Comparison of ENCODE assay signal across 10 cellular contexts in the genomic region with DNA sequence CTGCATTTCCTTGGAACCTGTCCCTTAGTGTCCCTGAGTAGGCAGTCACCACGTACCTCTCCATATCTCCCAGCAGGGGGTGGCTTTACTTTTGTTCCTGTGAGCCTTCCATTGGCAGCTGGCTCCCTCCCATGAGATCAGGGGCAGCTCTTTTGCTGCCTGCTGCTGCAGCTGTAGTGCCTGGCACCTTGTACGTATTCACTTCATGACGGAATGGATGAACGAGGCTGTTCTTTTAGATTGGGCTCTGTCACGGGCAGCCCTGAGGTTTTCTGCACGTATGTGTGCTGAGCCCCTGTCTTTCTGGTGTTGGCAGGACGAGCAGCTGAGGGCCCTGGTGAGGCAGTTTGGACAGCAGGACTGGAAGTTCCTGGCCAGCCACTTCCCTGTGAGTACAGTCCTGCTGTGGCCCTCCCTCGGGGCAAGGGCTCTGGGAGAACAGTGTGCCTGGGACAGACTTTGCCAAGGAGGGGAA. TPM values are rescaled to one million over a fixed set of nuclear protein-coding genes. Genes with fewer than 3 reads are reported as not detected.
DNase-seq lines count a peak whose midpoint lies in the region; ATAC-seq, FAIRE-seq and TF ChIP-seq lines count a peak whose summit lies in the region.
"Had no signal": no experiment of that assay in that cellular context is flagged by ENCODE, and none has a peak within 500 bp of the region (broad histone marks: within the 10 kb centered on the region; RNA-seq: fewer than 3 reads in every experiment).

No MANE protein-coding gene starts in this region.

- no peaks in the 10 kb centered on the region for H3K9me3 ChIP-seq in H1 (ENCODE audit: insufficient read depth in 2 of 2, low read depth in 1 of 2, low read length in 1 of 2)
- H3K9me3 ChIP-seq: SJSA1 had no signal

- H3K18ac ChIP-seq in H1 (ENCODE audit: extremely low read depth, low read length), result no peak overlapping the region

- no peak overlapping the region; the same call in 1 of the 2 replicates for H3K27ac ChIP-seq in H1 (ENCODE audit: low read depth, low read length)
- H3K27ac ChIP-seq: SJSA1 had no signal

- H3K23ac ChIP-seq in H1 (ENCODE audit: insufficient read length), result no peak overlapping the region

- peaks cover 19% of the 10 kb centered on the region; the same call in 1 of the 2 replicates for H3K79me1 ChIP-seq in H1 (ENCODE audit: low read depth, low read length)

- no peak overlapping the region for H2AK5ac ChIP-seq in H1 (ENCODE audit: low read depth, low read length)

- POLR2A ChIA-PET in H1 (lab: Charles Lee; ENCODE audit: partially characterized antibody), result interaction anchor here (1.2 to 4.0 kb wide), 3 partner anchors 11 to 155 kb away, joined by 4 to 15 read pairs (median 5); no protein-coding TSS in a partner anchor

- H4K8ac ChIP-seq in H1 (ENCODE audit: extremely low read depth, insufficient read depth, low read length), result no peak overlapping the region; the same call in 1 of the 2 replicates

- no peak overlapping the region for H3K4ac ChIP-seq in H1 (replicated peaks; ENCODE audit: insufficient read length, low read depth, low read length)

- H4K91ac ChIP-seq in H1 (replicated peaks; ENCODE audit: insufficient read length, low read length), result no peak overlapping the region

- H3K36me3 ChIP-seq in H1 (ENCODE audit: control insufficient read depth in 2 of 4, insufficient read depth in 4 of 4, low read length in 3 of 4), result peaks cover 11 to 33% (median 20%) of the 10 kb centered on the region in 4 experiments

- H3K56ac ChIP-seq in H1 (replicated peaks; ENCODE audit: insufficient read length, low read depth, low read length), result no peak overlapping the region

- no peak for TF ChIP-seq EP300 in H1 (IDR thresholded peaks at IDR 0.05; ENCODE audit: borderline replicate concordance in 1 of 2, low read depth in 2 of 2, low read length in 2 of 2)

- CTCF ChIA-PET in H1 (lab: Charles Lee; ENCODE audit: partially characterized antibody), result interaction anchor here (0.8 to 1.5 kb wide), 3 partner anchors 11 to 144 kb away, joined by 3 to 5 read pairs (median 3); no protein-coding TSS in a partner anchor

- H2BK20ac ChIP-seq in H1 (ENCODE audit: low read length), result no peak overlapping the region

- H3K14ac ChIP-seq in H1 (ENCODE audit: insufficient read length), result no peak overlapping the region

- peak; percentile 14 for ATAC-seq in GM21717 (IDR thresholded peaks at IDR 0.05; ENCODE audit: unreplicated experiment)

- no peak overlapping the region for H3K9ac ChIP-seq in H1 (replicated peaks in 1 of 4; ENCODE audit: extremely low read depth in 1 of 4, low read depth in 3 of 4, low read length in 3 of 4)

- H3K27me3 ChIP-seq in H1 (replicated peaks in 1 of 4; ENCODE audit: control insufficient read depth in 3 of 4, extremely low read depth in 1 of 4, insufficient read depth in 3 of 4, low read length in 3 of 4), result no peaks in the 10 kb centered on the region
- H3K27me3 ChIP-seq: SJSA1 had no signal

- no peak overlapping the region for H3K4me2 ChIP-seq in H1 (ENCODE audit: insufficient read depth in 1 of 2, low read depth in 2 of 2, low read length in 2 of 2)

- peak; percentile 37 for DNase-seq in GM13976 (ENCODE audit: low spot score)
- DNase-seq in LNCaP clone FGC (ENCODE audit: low read depth), result peak; percentile 50
- no peak for DNase-seq in H1 (ENCODE audit: low read depth in 1 of 2, low spot score in 2 of 2)
- no peak for DNase-seq in stimulated activated CD4-positive, alpha-beta T cell treated with anti-CD3 and anti-CD28 coated beads, Interleukin-2, amount 100 ng/mL, for 24 hours
- DNase-seq in urothelium cell line (ENCODE audit: low spot score), result no peak
- no peak for DNase-seq in GM10266 (ENCODE audit: extremely low spot score)
- no peak for DNase-seq in AML-193 (lab: John Stamatoyannopoulos, UW)

- H2BK15ac ChIP-seq in H1 (ENCODE audit: low read length), result no peak overlapping the region

- WGBS in H1 (ENCODE audit: extremely low coverage in 1 of 2, insufficient coverage in 1 of 2, insufficient read length in 1 of 2, insufficient replicate concordance in 2 of 2, low coverage in 1 of 2, low lambda C conversion rate in 2 of 2, missing lambda C conversion rate in 1 of 2), 2 experiments, result 87% methylated on average over 8 of the region's 8 CpGs; no CpG with 5 or more reads in 1 of the 2 experiments

- no peak overlapping the region for H2BK120ac ChIP-seq in H1 (replicated peaks; ENCODE audit: low read depth, low read length)

- H4K5ac ChIP-seq in H1 (ENCODE audit: insufficient read length, low read depth, low read length), result no peak overlapping the region

- FAIRE-seq in H1 (lab: Jason Lieb, UNC) (no peak), urothelium cell line (lab: Jason Lieb, UNC) (no peak)

- peaks cover 2 to 15% of the 10 kb centered on the region in 2 experiments for H4K20me1 ChIP-seq in H1 (replicated peaks in 1 of 2; ENCODE audit: control insufficient read depth in 1 of 2, insufficient read depth in 2 of 2, low read length in 2 of 2)

- no peak for TF ChIP-seq POLR2A in H1 (IDR thresholded peaks at IDR 0.05; ENCODE audit: control extremely low read depth in 1 of 2, low read depth in 2 of 2, low read length in 2 of 2)

- H3K4me3 ChIP-seq in LNCaP clone FGC (ENCODE audit: low read depth, low read length), result no peak overlapping the region
- H3K4me3 ChIP-seq in H1 (ENCODE audit: extremely low read depth in 1 of 4, insufficient read depth in 2 of 4, low read depth in 3 of 4, low read length in 4 of 4), result no peak overlapping the region
- H3K4me3 ChIP-seq: SJSA1 had no signal

- H3K79me2 ChIP-seq in H1 (ENCODE audit: control insufficient read depth in 1 of 2, insufficient read depth in 2 of 2, low read length in 2 of 2), result peaks cover 8 to 35% of the 10 kb centered on the region in 2 experiments; a peak in 3 of 4 replicates

- H2AFZ ChIP-seq in H1 (ENCODE audit: low read length), result no peak overlapping the region

- H2BK5ac ChIP-seq in H1 (ENCODE audit: low read depth, low read length), result no peak overlapping the region

- in situ Hi-C loops in GM13976 (cut with MboI; ENCODE audit: low sequenced_read_pairs, unreplicated experiment), result loop anchor here (25.0 kb wide), 1 partner anchor 144 kb away; no protein-coding TSS in a partner anchor

- no peak for TF ChIP-seq RAD21 in H1 (IDR thresholded peaks at IDR 0.05 in 1 of 2, conservative IDR thresholded peaks at IDR 0.05 in 1 of 2; ENCODE audit: low read depth in 2 of 2, low read length in 2 of 2)

- H3K23me2 ChIP-seq in H1 (ENCODE audit: low read depth, low read length), result no peaks in the 10 kb centered on the region

- H3K4me1 ChIP-seq in H1 (replicated peaks in 1 of 4; ENCODE audit: control insufficient read depth in 3 of 4, insufficient read depth in 4 of 4, low read length in 3 of 4), result no peaks in the 10 kb centered on the region

- H2BK12ac ChIP-seq in H1 (ENCODE audit: low read depth, low read length), result no peak overlapping the region

- TF ChIP-seq CTCF in GM13976 (IDR thresholded peaks at IDR 0.05; ENCODE audit: borderline replicate concordance, control extremely low read depth, extremely low read depth, insufficient read depth, missing control alignments) (no peak), LNCaP clone FGC (IDR thresholded peaks at IDR 0.05; ENCODE audit: control insufficient read depth, extremely low read depth, insufficient read depth) (peak; percentile 11; the same call in 1 of the 2 replicates), H1 (IDR thresholded peaks at IDR 0.05; ENCODE audit: control extremely low read depth in 1 of 3, insufficient read depth in 1 of 3, low read depth in 1 of 3, low read length in 3 of 3) (no peak), GM10266 (IDR thresholded peaks at IDR 0.05; ENCODE audit: control insufficient read depth, insufficient read depth, low read depth, missing control alignments) (no peak)

TF ChIP-seq in H1, 55 proteins besides CTCF, POLR2A, EP300 and RAD21 (continues in another document):
- TF ChIP-seq POLR2AphosphoS5 (IDR thresholded peaks at IDR 0.05; ENCODE audit: low read depth, low read length), result 0 out of 2 replicates have a peak, but pooled peaks have one; percentile 8
- TF ChIP-seq GTF2F1 (IDR thresholded peaks at IDR 0.05; ENCODE audit: borderline replicate concordance, low read depth, low read length), result no peak

RNA-seq across cellular contexts. Expression of a gene that starts 14.6 kb away (rescaled TPM):
- 207 and 208 TPM in 2 replicates for total RNA-seq in H1 (2021; fragmentation: NEBNext Ultra II Directional; extraction: Animal tissue kit (Norgen Biotek cat#: 25700))
- polyA plus RNA-seq in H1 (2011; rRNA removed), result 75.3 and 95.5 TPM in 2 replicates
- polyA plus RNA-seq in H1 (2011; cell fraction: cytosol; rRNA removed), result 55.9 TPM
- 81.3 TPM for polyA plus RNA-seq in H1 (2011; cell fraction: nucleus; rRNA removed)
- 129 to 197 TPM (median 194 TPM) in 4 replicates for polyA plus RNA-seq in H1 (2012, experiment 1 of 2)
- polyA plus RNA-seq in H1 (2012, experiment 2 of 2), result 204 TPM
- polyA plus RNA-seq in H1 (2013, experiment 1 of 2), result 137 TPM
- 139 TPM for polyA plus RNA-seq in H1 (2013, experiment 2 of 2)
- polyA minus RNA-seq in H1 (2011; rRNA and poly(A)+ RNA removed), result 65.2 and 67.6 TPM in 2 replicates
- 78.1 TPM for polyA minus RNA-seq in H1 (2011; cell fraction: cytosol; rRNA and poly(A)+ RNA removed)
- 41.5 TPM for polyA minus RNA-seq in H1 (2011; cell fraction: nucleus; rRNA and poly(A)+ RNA removed)

RNA-seq across cellular contexts. Expression of a gene that starts 45.3 kb away (rescaled TPM):
- total RNA-seq in H1 (2021; fragmentation: NEBNext Ultra II Directional; extraction: Animal tissue kit (Norgen Biotek cat#: 25700)), result not detected in 2 replicates
- not detected in 2 replicates for polyA plus RNA-seq in H1 (2011; rRNA removed)
- not detected for polyA plus RNA-seq in H1 (2011; cell fraction: cytosol; rRNA removed)
- not detected for polyA plus RNA-seq in H1 (2011; cell fraction: nucleus; rRNA removed)
- not detected in 4 replicates for polyA plus RNA-seq in H1 (2012, experiment 1 of 2)
- polyA plus RNA-seq in H1 (2012, experiment 2 of 2), result not detected
- not detected for polyA plus RNA-seq in H1 (2013, experiment 1 of 2)
- polyA plus RNA-seq in H1 (2013, experiment 2 of 2), result not detected
- not detected in 2 replicates for polyA minus RNA-seq in H1 (2011; rRNA and poly(A)+ RNA removed)
- polyA minus RNA-seq in H1 (2011; cell fraction: cytosol; rRNA and poly(A)+ RNA removed), result not detected
- not detected for polyA minus RNA-seq in H1 (2011; cell fraction: nucleus; rRNA and poly(A)+ RNA removed)
- total RNA-seq: SJSA1 had no signal
- polyA plus RNA-seq: esophagus had no signal

Comparison
In these comparisons a context has a peak if more than half of its experiments do, and no peak if none do; other contexts are left out.
1. DNase-seq: peak in GM13976 (single experiment) and LNCaP clone FGC (single experiment); none in H1 (0 of 2), stimulated activated CD4-positive, alpha-beta T cell treated with anti-CD3 and anti-CD28 coated beads, Interleukin-2, amount 100 ng/mL, for 24 hours (0 of 2), urothelium cell line (single experiment), GM10266 (single experiment) and AML-193 (0 of 2).